Comparison of ENCODE assay signal across 16 cellular contexts in genomic region chr17:65565559-65565958, GRCh38.
"Had no signal": no experiment of that assay in that cellular context is flagged by ENCODE, and none has a peak within 500 bp of the region (broad histone marks: within the 10 kb centered on the region; RNA-seq: fewer than 3 reads in every experiment).

No MANE protein-coding gene starts in this region.

- H3K36me3 ChIP-seq: gastrocnemius medialis, heart right ventricle, tibial artery, vagina had no signal

- H3K9me3 ChIP-seq: gastrocnemius medialis, heart right ventricle, tibial artery, vagina had no signal

- H3K27ac Mint-ChIP-seq: activated CD4-positive, alpha-beta T cell treated with anti-CD3 and anti-CD28 coated beads, Interleukin-2, amount 10 ng/mL, durations not matched to agents 24 days and 14 days; activated naive CD8-positive, alpha-beta T cell treated with anti-CD3 and anti-CD28 coated beads, Interleukin-2, amount 10 ng/mL, durations not matched to agents 7 days and 5 days; activated T-helper 1 cell treated with anti-CD3 and anti-CD28 coated beads, Interleukin-12 subunit alpha, Interleukin-12 subunit beta, Interleukin-2, Interleukin-4 antibody, amounts not matched to agents 30 ng/mL and 10 ng/mL and 1 ng/mL, durations not matched to agents 14 hours and 24 hours and 36 hours; dendritic cell treated with granulocyte-macrophage colony-stimulating factor and Interleukin-4, amounts not matched to agents 40 ng/mL and 50 ng/mL, for 4 days; effector memory CD8-positive, alpha-beta T cell; stimulated activated naive CD8-positive, alpha-beta T cell treated with anti-CD3 and anti-CD28 coated beads, Interleukin-15, amount 100 ng/mL, for 72 hours; T-helper 2 cell treated with Interferon-gamma antibody and Interleukin-4, amounts not matched to agents 5 μg/mL and 100 μg/mL, for 36 hours had no signal

- H3K4me3 ChIP-seq: gastrocnemius medialis, heart right ventricle, lung, tibial artery, vagina had no signal

- H3K27me3 ChIP-seq: gastrocnemius medialis, tibial artery, vagina had no signal

- H3K27me3 Mint-ChIP-seq: stimulated activated naive CD8-positive, alpha-beta T cell treated with anti-CD3 and anti-CD28 coated beads, Interleukin-15, amount 100 ng/mL, for 72 hours had no signal

- H3K9me3 Mint-ChIP-seq: activated CD4-positive, alpha-beta T cell treated with anti-CD3 and anti-CD28 coated beads, Interleukin-2, amount 10 ng/mL, durations not matched to agents 24 days and 14 days; activated naive CD8-positive, alpha-beta T cell treated with anti-CD3 and anti-CD28 coated beads, Interleukin-2, amount 10 ng/mL, durations not matched to agents 7 days and 5 days; activated T-helper 1 cell treated with anti-CD3 and anti-CD28 coated beads, Interleukin-12 subunit alpha, Interleukin-12 subunit beta, Interleukin-2, Interleukin-4 antibody, amounts not matched to agents 30 ng/mL and 10 ng/mL and 1 ng/mL, durations not matched to agents 14 hours and 24 hours and 36 hours; dendritic cell treated with granulocyte-macrophage colony-stimulating factor and Interleukin-4, amounts not matched to agents 40 ng/mL and 50 ng/mL, for 4 days; effector memory CD8-positive, alpha-beta T cell; stimulated activated naive CD8-positive, alpha-beta T cell treated with anti-CD3 and anti-CD28 coated beads, Interleukin-15, amount 100 ng/mL, for 72 hours; T-helper 2 cell treated with Interferon-gamma antibody and Interleukin-4, amounts not matched to agents 5 μg/mL and 100 μg/mL, for 36 hours had no signal

- H3K4me3 Mint-ChIP-seq: activated CD4-positive, alpha-beta T cell treated with anti-CD3 and anti-CD28 coated beads, Interleukin-2, amount 10 ng/mL, durations not matched to agents 24 days and 14 days; activated naive CD8-positive, alpha-beta T cell treated with anti-CD3 and anti-CD28 coated beads, Interleukin-2, amount 10 ng/mL, durations not matched to agents 7 days and 5 days; activated T-helper 1 cell treated with anti-CD3 and anti-CD28 coated beads, Interleukin-12 subunit alpha, Interleukin-12 subunit beta, Interleukin-2, Interleukin-4 antibody, amounts not matched to agents 30 ng/mL and 10 ng/mL and 1 ng/mL, durations not matched to agents 14 hours and 24 hours and 36 hours; dendritic cell treated with granulocyte-macrophage colony-stimulating factor and Interleukin-4, amounts not matched to agents 40 ng/mL and 50 ng/mL, for 4 days; effector memory CD8-positive, alpha-beta T cell; stimulated activated naive CD8-positive, alpha-beta T cell treated with anti-CD3 and anti-CD28 coated beads, Interleukin-15, amount 100 ng/mL, for 72 hours; T-helper 2 cell treated with Interferon-gamma antibody and Interleukin-4, amounts not matched to agents 5 μg/mL and 100 μg/mL, for 36 hours had no signal

- H3K36me3 Mint-ChIP-seq: activated naive CD8-positive, alpha-beta T cell treated with anti-CD3 and anti-CD28 coated beads, Interleukin-2, amount 10 ng/mL, durations not matched to agents 7 days and 5 days had no signal

- H3K27ac ChIP-seq: gastrocnemius medialis, tibial artery had no signal

- DNase-seq: activated CD4-positive, alpha-beta T cell treated with anti-CD3 and anti-CD28 coated beads, Interleukin-2, amount 10 ng/mL, durations not matched to agents 24 days and 14 days; activated CD4-positive, CD25-positive, alpha-beta regulatory T cell; activated CD8-positive, alpha-beta memory T cell treated with anti-CD3 and anti-CD28 coated beads for 24 hours; activated naive CD4-positive, alpha-beta T cell; activated naive CD8-positive, alpha-beta T cell treated with anti-CD3 and anti-CD28 coated beads, Interleukin-2, amount 10 ng/mL, durations not matched to agents 7 days and 5 days; effector memory CD8-positive, alpha-beta T cell; stimulated activated naive CD8-positive, alpha-beta T cell treated with anti-CD3 and anti-CD28 coated beads, Interleukin-15, amount 100 ng/mL, for 72 hours; SW 1271 had no signal
